In the genomic region with DNA sequence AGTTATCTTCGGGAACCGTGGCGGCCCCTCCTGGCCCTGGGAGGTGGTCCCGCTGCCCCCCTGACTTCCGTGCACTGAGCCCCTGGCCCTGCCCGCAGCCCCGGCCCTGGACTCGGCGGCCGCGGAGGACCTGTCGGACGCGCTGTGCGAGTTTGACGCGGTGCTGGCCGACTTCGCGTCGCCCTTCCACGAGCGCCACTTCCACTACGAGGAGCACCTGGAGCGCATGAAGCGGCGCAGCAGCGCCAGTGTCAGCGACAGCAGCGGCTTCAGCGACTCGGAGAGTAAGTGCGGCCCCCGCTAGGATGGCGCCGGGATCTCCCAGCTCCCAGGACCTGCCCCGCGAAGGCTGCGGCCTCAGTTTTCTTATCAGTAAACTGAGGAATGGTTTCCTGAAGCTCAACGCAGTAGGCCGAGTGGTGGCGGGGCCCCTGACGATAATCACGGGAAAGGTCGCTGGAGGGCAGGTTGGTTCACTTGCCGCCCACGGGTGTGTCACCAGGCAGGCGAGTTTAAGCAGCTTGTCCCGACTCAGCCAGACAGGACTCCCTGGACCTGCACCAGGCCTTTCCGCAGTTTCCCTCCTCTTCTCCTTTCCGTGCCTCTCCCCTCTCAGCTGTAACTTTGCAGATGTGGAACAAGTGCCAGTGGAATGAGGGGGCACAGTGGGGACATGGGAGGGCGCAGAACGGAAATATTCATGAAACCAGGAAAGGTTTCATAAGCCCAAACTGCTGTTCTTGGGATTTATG, we compare ENCODE assay signal across 8 cellular contexts. TPM values are rescaled to one million over a fixed set of nuclear protein-coding genes. Genes with fewer than 3 reads are reported as not detected.
DNase-seq lines count a peak whose midpoint lies in the region; ATAC-seq and TF ChIP-seq lines count a peak whose summit lies in the region.

No MANE protein-coding gene starts in this region.

- peaks cover 59% of the 10 kb centered on the region for H3K4me1 Mint-ChIP-seq in CD4-positive, alpha-beta T cell (ENCODE audit: low read depth)
- H3K4me1 Mint-ChIP-seq in activated naive CD8-positive, alpha-beta T cell (ENCODE audit: low read depth): peaks cover 55% of the 10 kb centered on the region

- DNase-seq in CD4-positive, alpha-beta T cell: peak in 8 of 10 experiments; percentile 36 to 63 (median 46)
- DNase-seq in NOMO-1 treated with dmso at 0.1 percent for 144 hours (lab: John Stamatoyannopoulos, UW; ENCODE audit: unreplicated experiment): peak; percentile 25
- DNase-seq in left ventricle myocardium superior: peak; percentile 60
- peak; percentile 89 for DNase-seq in posterior vena cava (ENCODE audit: low spot score)

- TF ChIP-seq CTCF in CD4-positive, alpha-beta T cell (IDR thresholded peaks at IDR 0.05): no peak

- H3K27ac Mint-ChIP-seq in CD4-positive, alpha-beta T cell: peak overlapping the region; percentile 98
- peak overlapping the region; percentile 99 for H3K27ac Mint-ChIP-seq in activated naive CD8-positive, alpha-beta T cell

- H3K4me3 Mint-ChIP-seq in CD4-positive, alpha-beta T cell: peak overlapping the region; percentile 94
- H3K4me3 Mint-ChIP-seq in activated naive CD8-positive, alpha-beta T cell: peak overlapping the region; percentile 97

- peaks cover 3% of the 10 kb centered on the region for H3K27me3 Mint-ChIP-seq in CD4-positive, alpha-beta T cell
- H3K27me3 Mint-ChIP-seq in activated naive CD8-positive, alpha-beta T cell: no peaks in the 10 kb centered on the region

- peaks cover 59% of the 10 kb centered on the region for H3K36me3 Mint-ChIP-seq in CD4-positive, alpha-beta T cell (ENCODE audit: low read depth)
- H3K36me3 Mint-ChIP-seq in activated naive CD8-positive, alpha-beta T cell: peaks cover 22% of the 10 kb centered on the region

- peak overlapping the region; percentile 93 for H3K27ac ChIP-seq in CD4-positive, alpha-beta T cell (ENCODE audit: low read depth, low read length)

- ATAC-seq in CD4-positive, alpha-beta T cell (ENCODE audit: poor library complexity): peak; percentile 8
- ATAC-seq in GM21737 (IDR thresholded peaks at IDR 0.05; ENCODE audit: unreplicated experiment) (peak; percentile 9), left ventricle myocardium superior (peak; percentile 49), HG02938 (IDR thresholded peaks at IDR 0.05; ENCODE audit: unreplicated experiment) (no peak), GM18858 (IDR thresholded peaks at IDR 0.05; ENCODE audit: unreplicated experiment) (no peak)

- intact Hi-C loops in CD4-positive, alpha-beta T cell (cut with DNase I, micrococcal nuclease): loop anchor here (2.0 to 5.0 kb wide), 3 partner anchors 101 to 194 kb away; no protein-coding TSS in a partner anchor
- intact Hi-C loops in left ventricle myocardium superior (cut with micrococcal nuclease): loop anchor here (5.0 kb wide), 1 partner anchor 194 kb away; no protein-coding TSS in a partner anchor
- intact Hi-C loops in posterior vena cava (cut with DNase I): no loop called here

- CTCF ChIA-PET in CD4-positive, alpha-beta T cell (lab: Charles Lee): interaction anchor here (1.1 to 3.7 kb wide), 8 partner anchors 10 to 194 kb away, joined by 3 to 49 read pairs (median 6); no protein-coding TSS in a partner anchor

- no peaks in the 10 kb centered on the region for H3K9me3 Mint-ChIP-seq in CD4-positive, alpha-beta T cell
- no peaks in the 10 kb centered on the region for H3K9me3 Mint-ChIP-seq in activated naive CD8-positive, alpha-beta T cell (ENCODE audit: low read depth)

- no peaks in the 10 kb centered on the region for H3K27me3 ChIP-seq in CD4-positive, alpha-beta T cell (ENCODE audit: control insufficient read depth, insufficient read depth, low read length)

- no peaks in the 10 kb centered on the region for H3K9me3 ChIP-seq in CD4-positive, alpha-beta T cell (ENCODE audit: control insufficient read depth, low read length)

- POLR2A ChIA-PET in CD4-positive, alpha-beta T cell (lab: Charles Lee): interaction anchor here (0.6 to 5.7 kb wide), 13 partner anchors 11 to 1022 kb away, joined by 3 to 37 read pairs (median 7); no protein-coding TSS in a partner anchor

RNA-seq across cellular contexts. Expression of a gene that starts 1.0 kb away (rescaled TPM):
- 100 to 1,000 TPM; 752 to 758 TPM for total RNA-seq in CD4-positive, alpha-beta T cell
- 40.2 TPM for total RNA-seq in left ventricle myocardium superior
- 10 to 100 TPM; 29.6 to 68.3 TPM for total RNA-seq in posterior vena cava

Comparison
In these comparisons a context has a peak if more than half of its experiments do, and no peak if none do; other contexts are left out.
1. ATAC-seq: peak in CD4-positive, alpha-beta T cell (single experiment), GM21737 (single experiment) and left ventricle myocardium superior (single experiment); none in HG02938 (single experiment) and GM18858 (single experiment).
2. DNase-seq: peak in every context shown above with its lines; median percentile 89 in posterior vena cava; 60 in left ventricle myocardium superior; 46 in CD4-positive, alpha-beta T cell; 25 in NOMO-1 treated with dmso at 0.1 percent for 144 hours.
3. RNA of a gene that starts 1.0 kb away (total RNA-seq): 752 to 758 TPM in CD4-positive, alpha-beta T cell; 29.6 to 68.3 TPM in posterior vena cava and 40.2 TPM in left ventricle myocardium superior (single experiment); every median in the first group is over 10 times any median in the second.
4. intact Hi-C loops: an anchor here in CD4-positive, alpha-beta T cell (2.0 to 5.0 kb wide) and left ventricle myocardium superior (5.0 kb wide); none called in posterior vena cava.